8 cellular contexts compared by ENCODE assay signal in genomic region chr17:30380643-30381419, GRCh38. TPM values are rescaled to one million over a fixed set of nuclear protein-coding genes. Genes with fewer than 3 reads are reported as not detected.
DNase-seq lines count a peak whose midpoint lies in the region; ATAC-seq and TF ChIP-seq lines count a peak whose summit lies in the region.

No MANE protein-coding gene starts in this region.

- TF ChIP-seq POLR2A in GM18505 (IDR thresholded peaks at IDR 0.05; ENCODE audit: borderline replicate concordance, extremely low read depth, insufficient read depth, insufficient read length): no peak

- DNase-seq in CD14-positive monocyte (ENCODE audit: low spot score) (no peak), colonic mucosa (no peak), A172 (ENCODE audit: low spot score) (no peak)
- no peak for DNase-seq in effector CD8-positive, alpha-beta T cell (lab: John Stamatoyannopoulos, UW)

- H3K36me3 ChIP-seq in Loucy (ENCODE audit: insufficient read depth, low read length): peaks cover 3% of the 10 kb centered on the region; the same call in 1 of the 2 replicates
- H3K36me3 ChIP-seq in colonic mucosa: no peaks in the 10 kb centered on the region
- H3K36me3 ChIP-seq in neural cell (ENCODE audit: insufficient read depth, low read length): peaks cover under 1% of the 10 kb centered on the region

- no peak for TF ChIP-seq EP300 in neural cell (conservative IDR thresholded peaks at IDR 0.05; ENCODE audit: poor library complexity, severe bottlenecking)

- peaks cover 54% of the 10 kb centered on the region for H3K4me1 Mint-ChIP-seq in CD14-positive monocyte

- peak overlapping the region; percentile 75 for H3K9ac ChIP-seq in Loucy (ENCODE audit: low read depth, low read length, poor library complexity, severe bottlenecking)
- H3K9ac ChIP-seq in colonic mucosa (ENCODE audit: low read depth in 2 of 2, low read length in 2 of 2): peak overlapping the region in 1 of 2 donors; percentile 57
- H3K9ac ChIP-seq in neural cell (ENCODE audit: low read length): peak overlapping the region; percentile 82

- ATAC-seq in HG02970 (IDR thresholded peaks at IDR 0.05; ENCODE audit: low FRiP score, unreplicated experiment) (no peak), GM18505 (IDR thresholded peaks at IDR 0.05; ENCODE audit: unreplicated experiment) (no peak)

- H3K4me3 ChIP-seq in Loucy (ENCODE audit: low read length, poor library complexity, severe bottlenecking): peak overlapping the region; percentile 74
- H3K4me3 ChIP-seq in colonic mucosa: peak overlapping the region; percentile 97
- H3K4me3 ChIP-seq in neural cell (ENCODE audit: low read length): peak overlapping the region; percentile 83

- no peak for TF ChIP-seq RAD21 in neural cell (conservative IDR thresholded peaks at IDR 0.05)

- H3K79me2 ChIP-seq in Loucy (ENCODE audit: insufficient read depth, low read length) (peaks cover 37% of the 10 kb centered on the region), neural cell (replicated peaks; ENCODE audit: insufficient read depth, low read length) (peaks cover 51% of the 10 kb centered on the region)

- H3K4me3 Mint-ChIP-seq in CD14-positive monocyte: peak overlapping the region; percentile 93 to 97

- H3K4me2 ChIP-seq in Loucy (ENCODE audit: low read depth, low read length, poor library complexity, severe bottlenecking): peak overlapping the region; percentile 68
- H3K4me2 ChIP-seq in neural cell (ENCODE audit: low read length): peak overlapping the region; percentile 96

- H3K9me2 ChIP-seq in Loucy (replicated peaks; ENCODE audit: low read depth, low read length) (no peaks in the 10 kb centered on the region), neural cell (ENCODE audit: insufficient read depth, low read length) (no peaks in the 10 kb centered on the region)

- H3K4me1 ChIP-seq in Loucy (ENCODE audit: insufficient read depth, low read length, poor library complexity, severe bottlenecking) (peaks cover 52% of the 10 kb centered on the region), colonic mucosa (peaks cover 4% of the 10 kb centered on the region)

- TF ChIP-seq CTCF in CD14-positive monocyte (IDR thresholded peaks at IDR 0.05): no peak
- no peak for TF ChIP-seq CTCF in Loucy (conservative IDR thresholded peaks at IDR 0.05; ENCODE audit: low read length)
- TF ChIP-seq CTCF in colonic mucosa (IDR thresholded peaks at IDR 0.05): no peak
- no peak for TF ChIP-seq CTCF in neural cell (IDR thresholded peaks at IDR 0.05; ENCODE audit: poor library complexity, severe bottlenecking)

- peaks cover 6 to 18% of the 10 kb centered on the region in 2 donors for H3K36me3 Mint-ChIP-seq in CD14-positive monocyte

- peaks cover 0 to 2% (median 0%) of the 10 kb centered on the region in 7 donors for H3K9me3 Mint-ChIP-seq in CD14-positive monocyte

- no peak overlapping the region for H3K27ac ChIP-seq in colonic mucosa
- H3K27ac ChIP-seq in neural cell (ENCODE audit: low read length): no peak overlapping the region

- peaks cover 1 to 11% (median 4%) of the 10 kb centered on the region in 3 donors for H3K27me3 Mint-ChIP-seq in CD14-positive monocyte (ENCODE audit: low read depth in 3 of 3)

- H3F3A ChIP-seq in Loucy (ENCODE audit: low read depth) (peaks cover 2% of the 10 kb centered on the region; the same call in 1 of the 2 replicates), neural cell (ENCODE audit: insufficient read depth, low read length, poor library complexity, severe bottlenecking) (no peaks in the 10 kb centered on the region)

- H4K20me1 ChIP-seq in Loucy (ENCODE audit: insufficient read depth, low read length, poor library complexity, severe bottlenecking): peaks cover 25% of the 10 kb centered on the region
- no peaks in the 10 kb centered on the region for H4K20me1 ChIP-seq in neural cell (ENCODE audit: insufficient read depth)

- H3K27me3 ChIP-seq in Loucy (ENCODE audit: insufficient read depth, low read length, poor library complexity, severe bottlenecking) (no peaks in the 10 kb centered on the region), colonic mucosa (no peaks in the 10 kb centered on the region), neural cell (ENCODE audit: insufficient read depth, low read depth, low read length) (no peaks in the 10 kb centered on the region)

- intact Hi-C loops in CD14-positive monocyte (cut with micrococcal nuclease): loop anchor here in 1 of 2 donors (10.0 kb wide), 1 partner anchor 86 kb away; the partner anchor contains the start of gene BLMH
- intact Hi-C loops in colonic mucosa (cut with DNase I): no loop called here

- no peak overlapping the region for H2AFZ ChIP-seq in Loucy (ENCODE audit: low read length)
- H2AFZ ChIP-seq in neural cell (ENCODE audit: low read depth, low read length): no peak overlapping the region

- no peaks in the 10 kb centered on the region for H3K9me3 ChIP-seq in Loucy (ENCODE audit: insufficient read depth, low read depth, low read length)
- no peaks in the 10 kb centered on the region for H3K9me3 ChIP-seq in colonic mucosa
- no peaks in the 10 kb centered on the region for H3K9me3 ChIP-seq in neural cell (ENCODE audit: low read length)

- H3K27ac Mint-ChIP-seq in CD14-positive monocyte: peak overlapping the region; percentile 8 to 91 (median 73)

TF ChIP-seq in neural cell, 6 proteins besides CTCF, POLR2A, EP300 and RAD21:
- TF ChIP-seq MXI1 (conservative IDR thresholded peaks at IDR 0.05; ENCODE audit: poor library complexity, severe bottlenecking): no peak
- no peak for TF ChIP-seq POLR2AphosphoS5 (IDR thresholded peaks at IDR 0.05)
- no peak for TF ChIP-seq EZH2 (IDR thresholded peaks at IDR 0.05; ENCODE audit: borderline replicate concordance, insufficient read depth, low read length, poor library complexity, severe bottlenecking)
- TF ChIP-seq TAF1 (IDR thresholded peaks at IDR 0.05; ENCODE audit: low read depth): no peak

RNA-seq across cellular contexts. Expression of gene CPD, which starts 2.1 kb away (rescaled TPM):
- polyA plus RNA-seq in CD14-positive monocyte (10 to 100 TPM; 32.2 to 47.0 TPM), neural cell (14.1 and 14.3 TPM in 2 replicates)
- total RNA-seq in colonic mucosa: 10 to 100 TPM; 56.5 to 89.5 TPM
- 98.8 and 117 TPM in 2 replicates for polyA minus RNA-seq in neural cell
- 53.0 and 100 TPM in 2 replicates for total RNA-seq in A172 (2014; rRNA removed; shearing (Covaris generic))

RNA-seq across cellular contexts. Expression of gene TMIGD1, which starts 47.0 kb away (rescaled TPM):
- not detected for polyA plus RNA-seq in CD14-positive monocyte
- total RNA-seq in colonic mucosa: 100 to 1,000 TPM in 1 of 2 donors, 10 to 100 TPM in 1; 14.4 to 107 TPM
- polyA plus RNA-seq in neural cell: not detected in 2 replicates
- polyA minus RNA-seq in neural cell: not detected in 2 replicates
- total RNA-seq in A172 (2014; rRNA removed; shearing (Covaris generic)): not detected in 2 replicates

Comparison
In these comparisons a context has a peak if more than half of its experiments do, and no peak if none do; other contexts are left out.
1. RNA of gene TMIGD1, which starts 47.0 kb away (total RNA-seq): 14.4 to 107 TPM in colonic mucosa; not detected in A172; every median in the first group is over 10 times any median in the second.
2. Peak in every context shown above with its lines, with median percentiles within 50 percentile points of each other: H3K4me3 ChIP-seq.